In the genomic region with DNA sequence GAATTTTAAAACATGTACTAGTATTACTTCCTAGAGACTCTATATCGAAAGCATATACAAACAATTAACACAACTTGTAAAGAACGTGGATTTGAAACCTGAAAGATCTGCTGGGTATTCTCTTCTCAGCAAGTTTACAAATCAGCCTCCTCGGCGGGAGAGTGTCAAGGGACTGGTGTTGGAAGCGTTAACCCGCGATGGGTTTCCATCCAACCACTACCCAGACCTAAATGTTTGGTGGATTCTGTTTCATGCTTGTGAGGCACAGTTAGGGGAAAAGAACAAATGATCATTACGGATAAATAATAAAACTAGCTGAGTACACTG, we compare ENCODE assay signal across 8 cellular contexts. TPM values are rescaled to one million over a fixed set of nuclear protein-coding genes. Genes with fewer than 3 reads are reported as not detected.
A peak's percentile ranks its signal among the peaks of the same experiment; 100 is the strongest.
DNase-seq lines count a peak whose midpoint lies in the region; ATAC-seq and TF ChIP-seq lines count a peak whose summit lies in the region.

No MANE protein-coding gene starts in this region.

- ATAC-seq in HG02870 (IDR thresholded peaks at IDR 0.05; ENCODE audit: unreplicated experiment): peak; percentile 25
- peak; percentile 3 for ATAC-seq in left colon

- H3K36me3 ChIP-seq in cardiac muscle cell: no peaks in the 10 kb centered on the region

- in situ Hi-C loops in T47D (cut with HindIII; ENCODE audit: low pct_unique_long_range_greater_than_20kb, low sequenced_read_pairs): no loop called here

- no peaks in the 10 kb centered on the region for H3K9me3 ChIP-seq in cardiac muscle cell (ENCODE audit: low read depth)

- H3K27ac ChIP-seq in cardiac muscle cell: peak overlapping the region; percentile 82

- intact Hi-C loops in cardiac septum (cut with DNase I): loop anchor here (2.0 to 5.0 kb wide), 4 partner anchors 47 to 278 kb away; partner anchors contain the start of genes PCBP1 and SNRPG
- intact Hi-C loops in left colon (cut with DNase I, micrococcal nuclease): no loop called here

- no peaks in the 10 kb centered on the region for H3K27me3 ChIP-seq in cardiac muscle cell

- TF ChIP-seq CTCF in cardiac muscle cell (IDR thresholded peaks at IDR 0.05; ENCODE audit: low read depth, low read length): no peak

- no peaks in the 10 kb centered on the region for H3K4me1 ChIP-seq in cardiac muscle cell (ENCODE audit: low read depth)

- DNase-seq in cardiac muscle cell (ENCODE audit: low read depth in 1 of 2, low spot score in 1 of 2): peak; percentile 32 to 64
- no peak for DNase-seq in cardiac septum (ENCODE audit: low spot score)
- peak; percentile 76 for DNase-seq in OCI-M1 (lab: John Stamatoyannopoulos, UW)
- DNase-seq in T47D (ENCODE audit: low read depth in 1 of 2, low spot score in 1 of 2): peak; percentile 6 to 31
- DNase-seq in left colon: peak; percentile 18 to 34
- DNase-seq in stimulated activated CD8-positive, alpha-beta memory T cell treated with anti-CD3 and anti-CD28 coated beads, Interleukin-7, amount 100 ng/mL, for 24 hours (ENCODE audit: low read depth): peak; percentile 18
- no peak for DNase-seq in NCI-H1436 (lab: John Stamatoyannopoulos, UW)

- H3K4me3 ChIP-seq in cardiac muscle cell: peak overlapping the region; percentile 68

RNA-seq across cellular contexts. Expression of gene C2orf42, which starts 0.8 kb away (rescaled TPM):
- total RNA-seq in cardiac muscle cell (11.9 and 14.6 TPM in 2 replicates), cardiac septum (12.3 TPM), left colon (10 to 100 TPM in 1 of 2 donors, 1 to 10 TPM in 1; 7.8 to 13.9 TPM)
- polyA plus RNA-seq in cardiac muscle cell: 10.0 and 10.3 TPM in 2 replicates

RNA-seq across cellular contexts. Expression of gene TIA1, which starts 58.4 kb away (rescaled TPM):
- total RNA-seq in cardiac muscle cell (135 and 176 TPM in 2 replicates), cardiac septum (49.4 TPM), left colon (10 to 100 TPM; 82.2 to 84.0 TPM)
- polyA plus RNA-seq in cardiac muscle cell: 95.3 and 123 TPM in 2 replicates

Comparison
In these comparisons a context has a peak if more than half of its experiments do, and no peak if none do; other contexts are left out.
1. DNase-seq: peak in cardiac muscle cell (2 of 2), OCI-M1 (single experiment), T47D (2 of 2), left colon (2 of 2) and stimulated activated CD8-positive, alpha-beta memory T cell treated with anti-CD3 and anti-CD28 coated beads, Interleukin-7, amount 100 ng/mL, for 24 hours (single experiment); none in cardiac septum (single experiment) and NCI-H1436 (single experiment).